In the genomic region with DNA sequence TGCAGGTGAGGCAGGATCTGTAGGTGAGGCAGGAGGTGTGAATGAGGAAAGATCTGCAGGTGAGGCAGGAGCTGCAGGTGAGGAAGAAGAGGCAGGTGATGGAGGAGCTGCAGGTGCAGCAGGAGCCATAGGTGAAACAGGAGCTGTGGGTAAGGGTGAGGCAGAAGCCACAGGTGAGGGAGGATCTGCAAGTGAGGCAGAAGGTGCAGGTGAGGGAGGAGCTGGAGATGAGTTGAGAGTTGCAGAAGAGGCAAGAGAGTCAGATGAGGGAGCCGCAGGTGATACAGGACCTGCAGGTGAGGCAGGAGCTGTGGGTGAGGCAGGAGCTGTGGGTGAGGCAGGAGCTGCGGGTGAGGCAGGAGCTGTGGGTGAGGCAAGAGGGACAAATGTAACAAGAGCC, we compare ENCODE assay signal across 24 cellular contexts. TPM values are rescaled to one million over a fixed set of nuclear protein-coding genes. Genes with fewer than 3 reads are reported as not detected.
A peak's percentile ranks its signal among the peaks of the same experiment; 100 is the strongest.
DNase-seq lines count a peak whose midpoint lies in the region; ATAC-seq and TF ChIP-seq lines count a peak whose summit lies in the region.
"Had no signal": no experiment of that assay in that cellular context is flagged by ENCODE, and none has a peak within 500 bp of the region (broad histone marks: within the 10 kb centered on the region; RNA-seq: fewer than 3 reads in every experiment).

No MANE protein-coding gene starts in this region.

- H3K27me3 ChIP-seq in CD8-positive, alpha-beta T cell (ENCODE audit: insufficient read depth, low read length) = no peaks in the 10 kb centered on the region
- H3K27me3 ChIP-seq: SJCRH30 had no signal

- intact Hi-C loops in CD8-positive, alpha-beta T cell (cut with DNase I, micrococcal nuclease) = no loop called here

- H3K4me3 Mint-ChIP-seq in activated naive CD8-positive, alpha-beta T cell treated with anti-CD3 and anti-CD28 coated beads, Interleukin-2, amount 10 ng/mL, durations not matched to agents 7 days and 5 days = no peak overlapping the region
- H3K4me3 Mint-ChIP-seq in activated naive CD8-positive, alpha-beta T cell treated with anti-CD3 and anti-CD28 coated beads, Interleukin-2, amount 50 U/mL, for 24 hours = no peak overlapping the region
- peak overlapping the region; percentile 41 for H3K4me3 Mint-ChIP-seq in T-helper 17 cell
- H3K4me3 Mint-ChIP-seq in CD8-positive, alpha-beta T cell = no peak overlapping the region
- H3K4me3 Mint-ChIP-seq: CD8-positive, alpha-beta memory T cell had no signal

- H3K4me1 Mint-ChIP-seq in activated naive CD8-positive, alpha-beta T cell treated with anti-CD3 and anti-CD28 coated beads, Interleukin-2, amount 10 ng/mL, durations not matched to agents 7 days and 5 days = peaks cover 5% of the 10 kb centered on the region
- H3K4me1 Mint-ChIP-seq in activated naive CD8-positive, alpha-beta T cell treated with anti-CD3 and anti-CD28 coated beads, Interleukin-2, amount 50 U/mL, for 24 hours = peaks cover 15% of the 10 kb centered on the region
- peaks cover 5% of the 10 kb centered on the region for H3K4me1 Mint-ChIP-seq in T-helper 17 cell
- peaks cover 17% of the 10 kb centered on the region for H3K4me1 Mint-ChIP-seq in CD8-positive, alpha-beta T cell (ENCODE audit: low read depth)

- no peaks in the 10 kb centered on the region for H3K9me3 ChIP-seq in T-helper 17 cell (ENCODE audit: control insufficient read depth, low read length, poor library complexity, severe bottlenecking)
- H3K9me3 ChIP-seq in CD8-positive, alpha-beta T cell (ENCODE audit: low read length) = no peaks in the 10 kb centered on the region
- H3K9me3 ChIP-seq: A549, SJCRH30 had no signal

- TF ChIP-seq CTCF in epithelial cell of esophagus (IDR thresholded peaks at IDR 0.05; ENCODE audit: insufficient read depth, low read depth, low read length, missing control alignments) = no peak
- TF ChIP-seq CTCF in CD8-positive, alpha-beta T cell (IDR thresholded peaks at IDR 0.05) = no peak

- H3K27ac ChIP-seq in CD8-positive, alpha-beta T cell (ENCODE audit: low read depth, low read length) = no peak overlapping the region
- H3K27ac ChIP-seq: A549, PC-9, SJCRH30 had no signal

- H3K9me3 Mint-ChIP-seq in activated naive CD8-positive, alpha-beta T cell treated with anti-CD3 and anti-CD28 coated beads, Interleukin-2, amount 10 ng/mL, durations not matched to agents 7 days and 5 days = no peaks in the 10 kb centered on the region
- no peaks in the 10 kb centered on the region for H3K9me3 Mint-ChIP-seq in activated naive CD8-positive, alpha-beta T cell treated with anti-CD3 and anti-CD28 coated beads, Interleukin-2, amount 50 U/mL, for 24 hours
- H3K9me3 Mint-ChIP-seq in CD8-positive, alpha-beta T cell = no peaks in the 10 kb centered on the region

- H3K27ac Mint-ChIP-seq in activated naive CD8-positive, alpha-beta T cell treated with anti-CD3 and anti-CD28 coated beads, Interleukin-2, amount 10 ng/mL, durations not matched to agents 7 days and 5 days = peak overlapping the region; percentile 51
- H3K27ac Mint-ChIP-seq in activated naive CD8-positive, alpha-beta T cell treated with anti-CD3 and anti-CD28 coated beads, Interleukin-2, amount 50 U/mL, for 24 hours = no peak overlapping the region
- no peak overlapping the region for H3K27ac Mint-ChIP-seq in T-helper 17 cell
- no peak overlapping the region for H3K27ac Mint-ChIP-seq in CD8-positive, alpha-beta T cell

- POLR2A ChIA-PET in activated naive CD8-positive, alpha-beta T cell treated with anti-CD3 and anti-CD28 coated beads, Interleukin-2, amount 10 ng/mL, durations not matched to agents 7 days and 5 days (lab: Charles Lee) = no interaction called here
- POLR2A ChIA-PET in CD8-positive, alpha-beta T cell (lab: Charles Lee) = no interaction called here

- no peak for ATAC-seq in activated naive CD8-positive, alpha-beta T cell treated with anti-CD3 and anti-CD28 coated beads, Interleukin-2, amount 10 ng/mL, durations not matched to agents 7 days and 5 days (ENCODE audit: low read depth)
- ATAC-seq in activated naive CD8-positive, alpha-beta T cell treated with anti-CD3 and anti-CD28 coated beads, Interleukin-2, amount 50 U/mL, for 24 hours = no peak
- no peak for ATAC-seq in T-helper 17 cell
- no peak for ATAC-seq in CD8-positive, alpha-beta T cell
- ATAC-seq: Right ventricle myocardium inferior had no signal

- peaks cover 10% of the 10 kb centered on the region for H3K4me1 ChIP-seq in CD8-positive, alpha-beta T cell (ENCODE audit: insufficient read depth, low read length)
- H3K4me1 ChIP-seq: A549, SJCRH30 had no signal

- CTCF ChIA-PET in CD8-positive, alpha-beta T cell (lab: Charles Lee) = interaction anchor here (0.9 kb wide), 1 partner anchor 478 kb away, joined by 5 read pairs; no protein-coding TSS in a partner anchor

- no peak for DNase-seq in activated naive CD8-positive, alpha-beta T cell treated with anti-CD3 and anti-CD28 coated beads, Interleukin-2, amount 10 ng/mL, durations not matched to agents 7 days and 5 days
- no peak for DNase-seq in activated naive CD8-positive, alpha-beta T cell treated with anti-CD3 and anti-CD28 coated beads, Interleukin-2, amount 50 U/mL, for 24 hours
- DNase-seq in T-helper 17 cell (no peak), epithelial cell of esophagus (ENCODE audit: low read depth) (peak; percentile 22), NCI-H510A treated with DMSO at 0.1 percent for 48 hours (lab: John Stamatoyannopoulos, UW) (no peak)
- no peak for DNase-seq in CD8-positive, alpha-beta T cell
- no peak for DNase-seq in activated CD4-positive, CD25-positive, alpha-beta regulatory T cell treated with anti-CD3 and anti-CD28 coated beads, Interleukin-2, amount 50 U/mL, for 72 hours
- DNase-seq: AML-193, C1 segment of cervical spinal cord, DMS 273 treated with DMSO at 0.1 percent for 48 hours, DMS79 treated with DMSO at 0.1 percent for 48 hours, GF-D8, NCI-H1048, NCI-H1417, NCI-H1694, NCI-H2081 treated with DMSO at 0.1 percent for 48 hours, NCI-H446, PC-9, SJCRH30 had no signal

- peaks cover 5% of the 10 kb centered on the region for H3K27me3 Mint-ChIP-seq in activated naive CD8-positive, alpha-beta T cell treated with anti-CD3 and anti-CD28 coated beads, Interleukin-2, amount 10 ng/mL, durations not matched to agents 7 days and 5 days
- H3K27me3 Mint-ChIP-seq in activated naive CD8-positive, alpha-beta T cell treated with anti-CD3 and anti-CD28 coated beads, Interleukin-2, amount 50 U/mL, for 24 hours = no peaks in the 10 kb centered on the region
- H3K27me3 Mint-ChIP-seq in T-helper 17 cell = no peaks in the 10 kb centered on the region
- H3K27me3 Mint-ChIP-seq in CD8-positive, alpha-beta T cell (ENCODE audit: low read depth) = no peaks in the 10 kb centered on the region

- no peak overlapping the region for H3K4me3 ChIP-seq in epithelial cell of esophagus (ENCODE audit: low read length)
- H3K4me3 ChIP-seq in CD8-positive, alpha-beta T cell (ENCODE audit: low read depth, low read length) = no peak overlapping the region
- H3K4me3 ChIP-seq: A549, PC-9, SJCRH30 had no signal

- H3K36me3 ChIP-seq in CD8-positive, alpha-beta T cell (ENCODE audit: insufficient read depth, low read length) = no peaks in the 10 kb centered on the region
- H3K36me3 ChIP-seq: SJCRH30 had no signal

- H3K36me3 Mint-ChIP-seq in activated naive CD8-positive, alpha-beta T cell treated with anti-CD3 and anti-CD28 coated beads, Interleukin-2, amount 10 ng/mL, durations not matched to agents 7 days and 5 days = no peaks in the 10 kb centered on the region
- H3K36me3 Mint-ChIP-seq in activated naive CD8-positive, alpha-beta T cell treated with anti-CD3 and anti-CD28 coated beads, Interleukin-2, amount 50 U/mL, for 24 hours (ENCODE audit: low read depth) = no peaks in the 10 kb centered on the region
- no peaks in the 10 kb centered on the region for H3K36me3 Mint-ChIP-seq in T-helper 17 cell (ENCODE audit: low read depth)
- H3K36me3 Mint-ChIP-seq in CD8-positive, alpha-beta T cell = no peaks in the 10 kb centered on the region

RNA-seq across cellular contexts. Expression of a gene that starts 27.1 kb away (rescaled TPM):
- 1 to 10 TPM; 5.7 to 6.3 TPM for total RNA-seq in activated naive CD8-positive, alpha-beta T cell treated with anti-CD3 and anti-CD28 coated beads, Interleukin-2, amount 10 ng/mL, durations not matched to agents 7 days and 5 days
- total RNA-seq in T-helper 17 cell = 1 to 10 TPM; 5.5 to 6.3 TPM
- total RNA-seq in CD8-positive, alpha-beta T cell = 1 to 10 TPM; 2.3 to 2.4 TPM
- total RNA-seq: HT-29, PC-9, RPMI7951, SJCRH30 had no signal

RNA-seq across cellular contexts. Expression of a gene that starts 35.2 kb away (rescaled TPM):
- total RNA-seq in activated naive CD8-positive, alpha-beta T cell treated with anti-CD3 and anti-CD28 coated beads, Interleukin-2, amount 10 ng/mL, durations not matched to agents 7 days and 5 days = under 1 TPM; 0.17 TPM
- under 1 TPM; 0.07 to 0.16 TPM for total RNA-seq in T-helper 17 cell
- not detected for total RNA-seq in CD8-positive, alpha-beta T cell
- total RNA-seq: CD8-positive, alpha-beta memory T cell; PC-9; Right ventricle myocardium inferior; RPMI7951; SJCRH30 had no signal

RNA-seq across cellular contexts. Expression of a gene that starts 43.1 kb away (rescaled TPM):
- under 1 TPM; 0.40 to 0.97 TPM for total RNA-seq in activated naive CD8-positive, alpha-beta T cell treated with anti-CD3 and anti-CD28 coated beads, Interleukin-2, amount 10 ng/mL, durations not matched to agents 7 days and 5 days
- under 1 TPM; 0.20 to 0.52 TPM for total RNA-seq in T-helper 17 cell
- under 1 TPM in 1 of 2 experiments, not detected in 1; 0.22 TPM for total RNA-seq in CD8-positive, alpha-beta T cell
- total RNA-seq: HT-29, PC-9, SJCRH30 had no signal
